In the genomic region with DNA sequence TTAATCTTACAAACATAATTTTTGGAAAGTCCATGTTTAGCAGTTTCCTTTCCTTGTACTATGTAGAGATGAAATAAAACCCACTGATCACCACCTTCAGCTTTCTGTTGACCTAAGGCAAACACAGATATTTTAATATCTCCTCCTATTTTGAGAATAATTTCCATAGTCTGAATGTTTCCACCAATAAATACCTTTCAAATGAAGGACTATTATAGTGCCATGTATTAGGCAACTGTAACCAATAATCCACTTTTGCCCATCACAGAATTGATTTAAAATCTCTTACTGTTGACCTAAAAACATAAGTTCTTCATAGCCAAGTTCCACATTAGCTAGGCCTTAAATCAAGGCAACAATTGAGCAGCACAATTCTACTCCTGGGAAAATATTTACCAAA, we compare ENCODE assay signal across 8 cellular contexts. TPM values are rescaled to one million over a fixed set of nuclear protein-coding genes. Genes with fewer than 3 reads are reported as not detected.
DNase-seq lines count a peak whose midpoint lies in the region; ATAC-seq and TF ChIP-seq lines count a peak whose summit lies in the region.

No MANE protein-coding gene starts in this region.

- TF ChIP-seq CTCF in RWPE2 (IDR thresholded peaks at IDR 0.05; ENCODE audit: poor library complexity, severe bottlenecking) (no peak), fibroblast of pulmonary artery (IDR thresholded peaks at IDR 0.05; ENCODE audit: low read length, missing control alignments) (no peak), sigmoid colon (IDR thresholded peaks at IDR 0.05) (no peak)

- H3K9me3 ChIP-seq in RWPE2 (ENCODE audit: severe bottlenecking) = no peaks in the 10 kb centered on the region
- H3K9me3 ChIP-seq in sigmoid colon = no peaks in the 10 kb centered on the region

- H3K27ac ChIP-seq in RWPE2 (ENCODE audit: poor library complexity, severe bottlenecking) = peak overlapping the region; percentile 7
- peak overlapping the region; percentile 86 to 97 (median 96) for H3K27ac ChIP-seq in sigmoid colon

- TF ChIP-seq EP300 in sigmoid colon (IDR thresholded peaks at IDR 0.05) = no peak

- H3K4me3 ChIP-seq in GM08714 (ENCODE audit: low read length) (peak overlapping the region; percentile 87; the same call in 1 of the 2 replicates), RWPE2 (ENCODE audit: severe bottlenecking) (peak overlapping the region; percentile 80), fibroblast of pulmonary artery (replicated peaks; ENCODE audit: low read depth, low read length) (peak overlapping the region; percentile 76), sigmoid colon (peak overlapping the region; percentile 65 to 96 (median 85))

- H3K4me1 ChIP-seq in RWPE2 (ENCODE audit: insufficient read depth, poor library complexity, severe bottlenecking) (peaks cover 13% of the 10 kb centered on the region), sigmoid colon (peaks cover 0 to 27% (median 15%) of the 10 kb centered on the region in 4 donors)

- no peak for TF ChIP-seq POLR2A in sigmoid colon (IDR thresholded peaks at IDR 0.05)

- H3K27me3 ChIP-seq in RWPE2 (ENCODE audit: insufficient read depth, poor library complexity, severe bottlenecking) (no peaks in the 10 kb centered on the region), sigmoid colon (no peaks in the 10 kb centered on the region)

- DNase-seq in RWPE2 (ENCODE audit: low spot score) = no peak
- DNase-seq in fibroblast of pulmonary artery (ENCODE audit: low read depth) = no peak
- DNase-seq in sigmoid colon = no peak
- DNase-seq in HuH-7.5 (ENCODE audit: low spot score) = no peak
- DNase-seq in NCI-H1930 (lab: John Stamatoyannopoulos, UW) = no peak

- intact Hi-C loops in sigmoid colon (cut with DNase I) = loop anchor here (5.0 to 10.0 kb wide), 2 partner anchors 342 to 631 kb away; partner anchors contain the start of gene WNT9A

- H3K36me3 ChIP-seq in RWPE2 (ENCODE audit: low read depth) = no peaks in the 10 kb centered on the region
- H3K36me3 ChIP-seq in sigmoid colon = no peaks in the 10 kb centered on the region

- ATAC-seq in RWPE2 (ENCODE audit: low read depth) = no peak
- ATAC-seq in GM21825 (IDR thresholded peaks at IDR 0.05; ENCODE audit: unreplicated experiment) = no peak
- ATAC-seq in GM18867 (IDR thresholded peaks at IDR 0.05; ENCODE audit: unreplicated experiment) = no peak

RNA-seq across cellular contexts. Expression of gene CDC42BPA, which starts 1.8 kb away (rescaled TPM):
- 10 to 100 TPM; 60.8 to 93.6 (median 66.3) TPM for total RNA-seq in sigmoid colon
- polyA plus RNA-seq in sigmoid colon = 10 to 100 TPM in 1 of 3 donors, 1 to 10 TPM in 2; 8.4 to 10.7 (median 9.9) TPM
